ENCODE assay signal across 8 cellular contexts in genomic region chr15:47717036-47717611, GRCh38. TPM values are rescaled to one million over a fixed set of nuclear protein-coding genes. Genes with fewer than 3 reads are reported as not detected.
DNase-seq lines count a peak whose midpoint lies in the region; ATAC-seq, FAIRE-seq and TF ChIP-seq lines count a peak whose summit lies in the region.

Gene SEMA6D, plus strand, starts transcription at chr15:47717505. Its CDS starts 42,294 bp downstream, at chr15:47759799.

- FAIRE-seq in urothelium cell line (lab: Jason Lieb, UNC) = peak; percentile 46

- ATAC-seq in GM19397 (IDR thresholded peaks at IDR 0.05; ENCODE audit: unreplicated experiment) (no peak), GM21576 (IDR thresholded peaks at IDR 0.05; ENCODE audit: unreplicated experiment) (no peak)

- no peak; the same call in 1 of the 2 replicates for TF ChIP-seq CTCF in AG09319 (IDR thresholded peaks at IDR 0.05; ENCODE audit: low read depth, low read length)
- TF ChIP-seq CTCF in fibroblast of pulmonary artery (IDR thresholded peaks at IDR 0.05; ENCODE audit: low read length, missing control alignments) = no peak

- peak within 1 kb of the TSS; percentile 71 for H3K4me3 ChIP-seq in fibroblast of pulmonary artery (replicated peaks; ENCODE audit: low read depth, low read length)

- DNase-seq in AG09319 (ENCODE audit: extremely low read depth, low read depth) = peak; percentile 71
- DNase-seq in HuH-7.5 (ENCODE audit: low spot score) = peak; percentile 68
- peak; percentile 81 for DNase-seq in SHP77 treated with DMSO at 0.1 percent for 48 hours (lab: John Stamatoyannopoulos, UW)
- peak; percentile 78 for DNase-seq in fibroblast of pulmonary artery (ENCODE audit: low read depth)
- DNase-seq in mucosa of gallbladder (ENCODE audit: low spot score) = peak; percentile 49
- peak; percentile 78 for DNase-seq in urothelium cell line (ENCODE audit: low spot score)

RNA-seq across cellular contexts. Expression of gene SEMA6D, which starts in this region (rescaled TPM):
- 9.8 TPM for total RNA-seq in mucosa of gallbladder
